ENCODE assay signal across 16 cellular contexts in genomic region chr18:1014951-1015627, GRCh38.
DNase-seq lines count a peak whose midpoint lies in the region; ATAC-seq, FAIRE-seq and TF ChIP-seq lines count a peak whose summit lies in the region.
"Had no signal": no experiment of that assay in that cellular context is flagged by ENCODE, and none has a peak within 500 bp of the region (broad histone marks: within the 10 kb centered on the region; RNA-seq: fewer than 3 reads in every experiment).

No MANE protein-coding gene starts in this region.

- POLR2A ChIA-PET in H1 (lab: Charles Lee; ENCODE audit: partially characterized antibody): no interaction called here

- TF ChIP-seq EP300 in H1 (IDR thresholded peaks at IDR 0.05; ENCODE audit: borderline replicate concordance in 1 of 2, low read depth in 2 of 2, low read length in 2 of 2): no peak

- no peak overlapping the region for H4K5ac ChIP-seq in H1 (ENCODE audit: insufficient read length, low read depth, low read length)

- no peak for TF ChIP-seq RAD21 in H1 (IDR thresholded peaks at IDR 0.05 in 1 of 2, conservative IDR thresholded peaks at IDR 0.05 in 1 of 2; ENCODE audit: low read depth in 2 of 2, low read length in 2 of 2)

- no peaks in the 10 kb centered on the region for H3K23me2 ChIP-seq in H1 (ENCODE audit: low read depth, low read length)

- ATAC-seq in natural killer cell treated with Interleukin-12 subunit alpha and Interleukin-12 subunit beta and Interleukin-15 and Interleukin-18, amount 100 ng/mL, for 72 hours: no peak
- ATAC-seq: A549, foreskin keratinocyte, SK-N-SH treated with all-trans-retinoic acid at 6 μM for 48 hours had no signal

- peak overlapping the region; percentile 33 for H3K4me3 ChIP-seq in HUES64 (ENCODE audit: low read length)
- H3K4me3 ChIP-seq in H1 (ENCODE audit: extremely low read depth in 1 of 4, insufficient read depth in 2 of 4, low read depth in 3 of 4, low read length in 4 of 4): peak overlapping the region in 1 of 4 experiments; percentile 21; a peak in 1 of 8 replicates
- no peak overlapping the region for H3K4me3 ChIP-seq in effector memory CD4-positive, alpha-beta T cell (ENCODE audit: insufficient read depth, low read depth, low read length, poor library complexity, severe bottlenecking)
- H3K4me3 ChIP-seq: A549, suprapubic skin had no signal

- H3K36me3 ChIP-seq in HUES64 (ENCODE audit: insufficient read depth, low read length): no peaks in the 10 kb centered on the region
- no peaks in the 10 kb centered on the region for H3K36me3 ChIP-seq in H1 (ENCODE audit: control insufficient read depth in 2 of 4, insufficient read depth in 4 of 4, low read length in 3 of 4)
- no peaks in the 10 kb centered on the region for H3K36me3 ChIP-seq in effector memory CD4-positive, alpha-beta T cell (ENCODE audit: control insufficient read depth, insufficient read depth, low read length)
- H3K36me3 ChIP-seq: suprapubic skin had no signal

- peaks cover 78% of the 10 kb centered on the region for H3K4me1 Mint-ChIP-seq in mesothelial cell of epicardium
- H3K4me1 Mint-ChIP-seq in natural killer cell treated with Interleukin-12 subunit alpha and Interleukin-12 subunit beta and Interleukin-15 and Interleukin-18, amount 100 ng/mL, for 72 hours (ENCODE audit: low read depth in 2 of 2): no peaks in the 10 kb centered on the region
- H3K4me1 Mint-ChIP-seq: activated naive CD8-positive, alpha-beta T cell treated with anti-CD3 and anti-CD28 coated beads, Interleukin-2, amount 10 ng/mL, durations not matched to agents 7 days and 5 days had no signal

- TF ChIP-seq CTCF in H1 (IDR thresholded peaks at IDR 0.05; ENCODE audit: control extremely low read depth in 1 of 3, insufficient read depth in 1 of 3, low read depth in 1 of 3, low read length in 3 of 3) (no peak), mesothelial cell of epicardium (IDR thresholded peaks at IDR 0.05; ENCODE audit: unreplicated experiment) (no peak)

- H3K9me3 Mint-ChIP-seq in mesothelial cell of epicardium: no peaks in the 10 kb centered on the region
- no peaks in the 10 kb centered on the region for H3K9me3 Mint-ChIP-seq in natural killer cell treated with Interleukin-12 subunit alpha and Interleukin-12 subunit beta and Interleukin-15 and Interleukin-18, amount 100 ng/mL, for 72 hours
- H3K9me3 Mint-ChIP-seq: activated naive CD8-positive, alpha-beta T cell treated with anti-CD3 and anti-CD28 coated beads, Interleukin-2, amount 10 ng/mL, durations not matched to agents 7 days and 5 days had no signal

- DNase-seq in A172 (ENCODE audit: low spot score) (peak; percentile 84), H1 (ENCODE audit: low read depth in 1 of 2, low spot score in 2 of 2) (no peak), mesothelial cell of epicardium (ENCODE audit: low spot score in 2 of 2, unreplicated experiment in 2 of 2) (no peak), substantia nigra (lab: John Stamatoyannopoulos, UW) (no peak), NCI-H1417 treated with DMSO at 0.1 percent for 48 hours (lab: John Stamatoyannopoulos, UW) (no peak)
- DNase-seq in effector memory CD4-positive, alpha-beta T cell: no peak
- DNase-seq in natural killer cell treated with Interleukin-12 subunit alpha and Interleukin-12 subunit beta and Interleukin-15 and Interleukin-18, amount 100 ng/mL, for 72 hours (ENCODE audit: low spot score): no peak
- DNase-seq: activated CD8-positive, alpha-beta memory T cell treated with anti-CD3 and anti-CD28 coated beads, Interleukin-2, amount 50 U/mL, for 4 hours; activated naive CD8-positive, alpha-beta T cell treated with anti-CD3 and anti-CD28 coated beads, Interleukin-2, amount 10 ng/mL, durations not matched to agents 7 days and 5 days; foreskin keratinocyte; left cardiac atrium had no signal

- H3K27me3 ChIP-seq in HUES64 (ENCODE audit: insufficient read depth, low read length) (no peaks in the 10 kb centered on the region), H1 (replicated peaks in 1 of 4; ENCODE audit: control insufficient read depth in 3 of 4, extremely low read depth in 1 of 4, insufficient read depth in 3 of 4, low read length in 3 of 4) (peaks cover 0 to 3% (median 0%) of the 10 kb centered on the region in 4 experiments; a peak in 2 of 7 replicates)
- no peaks in the 10 kb centered on the region for H3K27me3 ChIP-seq in effector memory CD4-positive, alpha-beta T cell (replicated peaks; ENCODE audit: control insufficient read depth, insufficient read depth, low read length, poor library complexity, severe bottlenecking)
- H3K27me3 ChIP-seq: foreskin keratinocyte, suprapubic skin had no signal

- peak overlapping the region; percentile 89; the same call in 1 of the 2 replicates for H2BK20ac ChIP-seq in H1 (ENCODE audit: low read length)

- CTCF ChIA-PET in H1 (lab: Charles Lee; ENCODE audit: partially characterized antibody): no interaction called here

- H2BK12ac ChIP-seq in H1 (ENCODE audit: low read depth, low read length): peak overlapping the region; percentile 89; the same call in 1 of the 2 replicates

- H3K18ac ChIP-seq in H1 (ENCODE audit: extremely low read depth, low read length): no peak overlapping the region

- H3K27me3 Mint-ChIP-seq in mesothelial cell of epicardium (ENCODE audit: low read depth): no peaks in the 10 kb centered on the region
- H3K27me3 Mint-ChIP-seq in natural killer cell treated with Interleukin-12 subunit alpha and Interleukin-12 subunit beta and Interleukin-15 and Interleukin-18, amount 100 ng/mL, for 72 hours: no peaks in the 10 kb centered on the region
- H3K27me3 Mint-ChIP-seq: activated naive CD8-positive, alpha-beta T cell treated with anti-CD3 and anti-CD28 coated beads, Interleukin-2, amount 10 ng/mL, durations not matched to agents 7 days and 5 days had no signal

- H2AK5ac ChIP-seq in H1 (ENCODE audit: low read depth, low read length): peak overlapping the region; percentile 57; the same call in 1 of the 2 replicates

- peak overlapping the region; percentile 35; the same call in 1 of the 2 replicates for H2BK5ac ChIP-seq in H1 (ENCODE audit: low read depth, low read length)

- H3K4me2 ChIP-seq in H1 (ENCODE audit: insufficient read depth in 1 of 2, low read depth in 2 of 2, low read length in 2 of 2): peak overlapping the region; percentile 25 to 26; a peak in 1 of 4 replicates
- H3K4me2 ChIP-seq: A549 had no signal

- peaks cover 0 to 5% of the 10 kb centered on the region in 2 experiments for H4K20me1 ChIP-seq in H1 (replicated peaks in 1 of 2; ENCODE audit: control insufficient read depth in 1 of 2, insufficient read depth in 2 of 2, low read length in 2 of 2)

- H3K27ac Mint-ChIP-seq in mesothelial cell of epicardium: peak overlapping the region; percentile 95
- no peak overlapping the region for H3K27ac Mint-ChIP-seq in natural killer cell treated with Interleukin-12 subunit alpha and Interleukin-12 subunit beta and Interleukin-15 and Interleukin-18, amount 100 ng/mL, for 72 hours
- H3K27ac Mint-ChIP-seq: activated naive CD8-positive, alpha-beta T cell treated with anti-CD3 and anti-CD28 coated beads, Interleukin-2, amount 10 ng/mL, durations not matched to agents 7 days and 5 days had no signal

- peak; percentile 42 for FAIRE-seq in H1 (lab: Jason Lieb, UNC)
- FAIRE-seq: A549 had no signal

- no peak overlapping the region for H3K4ac ChIP-seq in H1 (replicated peaks; ENCODE audit: insufficient read length, low read depth, low read length)

- H4K91ac ChIP-seq in H1 (replicated peaks; ENCODE audit: insufficient read length, low read length): no peak overlapping the region

- no peaks in the 10 kb centered on the region for H3K9me3 ChIP-seq in HUES64 (ENCODE audit: insufficient read depth, low read depth, low read length)
- no peaks in the 10 kb centered on the region for H3K9me3 ChIP-seq in H1 (ENCODE audit: insufficient read depth in 2 of 2, low read depth in 1 of 2, low read length in 1 of 2)
- H3K9me3 ChIP-seq in effector memory CD4-positive, alpha-beta T cell (ENCODE audit: control insufficient read depth, low read length): no peaks in the 10 kb centered on the region
- H3K9me3 ChIP-seq: A549, suprapubic skin had no signal

- H3K4me3 Mint-ChIP-seq in mesothelial cell of epicardium: peak overlapping the region; percentile 4
- H3K4me3 Mint-ChIP-seq in natural killer cell treated with Interleukin-12 subunit alpha and Interleukin-12 subunit beta and Interleukin-15 and Interleukin-18, amount 100 ng/mL, for 72 hours: no peak overlapping the region
- H3K4me3 Mint-ChIP-seq: activated naive CD8-positive, alpha-beta T cell treated with anti-CD3 and anti-CD28 coated beads, Interleukin-2, amount 10 ng/mL, durations not matched to agents 7 days and 5 days had no signal

- no peaks in the 10 kb centered on the region for H3K36me3 Mint-ChIP-seq in mesothelial cell of epicardium
- no peaks in the 10 kb centered on the region for H3K36me3 Mint-ChIP-seq in natural killer cell treated with Interleukin-12 subunit alpha and Interleukin-12 subunit beta and Interleukin-15 and Interleukin-18, amount 100 ng/mL, for 72 hours
- H3K36me3 Mint-ChIP-seq: activated naive CD8-positive, alpha-beta T cell treated with anti-CD3 and anti-CD28 coated beads, Interleukin-2, amount 10 ng/mL, durations not matched to agents 7 days and 5 days had no signal

- H2AFZ ChIP-seq in H1 (ENCODE audit: low read length): no peak overlapping the region

- peak overlapping the region; percentile 51; the same call in 1 of the 2 replicates for H3K27ac ChIP-seq in HUES64 (ENCODE audit: low read depth, low read length)
- no peak overlapping the region for H3K27ac ChIP-seq in H1 (ENCODE audit: low read depth, low read length)
- no peak overlapping the region for H3K27ac ChIP-seq in effector memory CD4-positive, alpha-beta T cell (ENCODE audit: insufficient read depth, low read length, poor library complexity, severe bottlenecking)
- H3K27ac ChIP-seq in substantia nigra (ENCODE audit: low read depth, low read length, poor library complexity, severe bottlenecking): no peak overlapping the region
- H3K27ac ChIP-seq: A549, foreskin keratinocyte, HL-60, suprapubic skin had no signal

- H2BK120ac ChIP-seq in H1 (replicated peaks; ENCODE audit: low read depth, low read length): no peak overlapping the region

- H3K4me1 ChIP-seq in HUES64 (ENCODE audit: insufficient read depth, low read length) (peaks cover 64% of the 10 kb centered on the region), H1 (replicated peaks in 1 of 4; ENCODE audit: control insufficient read depth in 3 of 4, insufficient read depth in 4 of 4, low read length in 3 of 4) (peaks cover 0 to 20% (median 11%) of the 10 kb centered on the region in 4 experiments; a peak in 5 of 7 replicates)
- no peaks in the 10 kb centered on the region for H3K4me1 ChIP-seq in effector memory CD4-positive, alpha-beta T cell (ENCODE audit: control insufficient read depth, insufficient read depth, low read length, poor library complexity, severe bottlenecking)
- H3K4me1 ChIP-seq: A549, foreskin keratinocyte, suprapubic skin had no signal

- 0 out of 2 replicates have a peak overlapping the region, but pooled peaks have one; percentile 47 for H2BK15ac ChIP-seq in H1 (ENCODE audit: low read length)

- H3K56ac ChIP-seq in H1 (replicated peaks; ENCODE audit: insufficient read length, low read depth, low read length): no peak overlapping the region

- H3K79me2 ChIP-seq in H1 (ENCODE audit: control insufficient read depth in 1 of 2, insufficient read depth in 2 of 2, low read length in 2 of 2): no peaks in the 10 kb centered on the region

- peak overlapping the region; percentile 42; the same call in 1 of the 2 replicates for H3K9ac ChIP-seq in HUES64 (ENCODE audit: low read depth, low read length)
- no peak overlapping the region for H3K9ac ChIP-seq in H1 (replicated peaks in 1 of 4; ENCODE audit: extremely low read depth in 1 of 4, low read depth in 3 of 4, low read length in 3 of 4)

- H3K79me1 ChIP-seq in H1 (ENCODE audit: low read depth, low read length): peaks cover 2% of the 10 kb centered on the region

- H4K8ac ChIP-seq in H1 (ENCODE audit: extremely low read depth, insufficient read depth, low read length): no peak overlapping the region

- H3K14ac ChIP-seq in H1 (ENCODE audit: insufficient read length): no peak overlapping the region

- no peak for TF ChIP-seq POLR2A in H1 (IDR thresholded peaks at IDR 0.05; ENCODE audit: control extremely low read depth in 1 of 2, low read depth in 2 of 2, low read length in 2 of 2)

- H3K23ac ChIP-seq in H1 (ENCODE audit: insufficient read length): no peak overlapping the region
